In genomic region chrX:19272452-19272851, GRCh38 we compare ENCODE assay signal across 1 cellular context.
TF ChIP-seq lines count a peak whose summit lies in the region.

No MANE protein-coding gene starts in this region.

TF ChIP-seq in HepG2, 621 proteins besides CTCF, POLR2A, EP300 and RAD21 (continued from another document):
- TF ChIP-seq ZNF513 (CRISPR knock-in tag; conservative IDR thresholded peaks at IDR 0.05) (no peak), TERF1 (CRISPR knock-in tag; IDR thresholded peaks at IDR 0.05) (no peak), ZNF331 (CRISPR knock-in tag; IDR thresholded peaks at IDR 0.05) (no peak), ZFP91 (CRISPR knock-in tag; IDR thresholded peaks at IDR 0.05; ENCODE audit: borderline replicate concordance) (no peak), DMAP1 (CRISPR knock-in tag; IDR thresholded peaks at IDR 0.05) (no peak), NAIF1 (CRISPR knock-in tag; IDR thresholded peaks at IDR 0.05; ENCODE audit: borderline replicate concordance) (no peak), SP2 (CRISPR knock-in tag; IDR thresholded peaks at IDR 0.05) (no peak), SALL1 (CRISPR knock-in tag; IDR thresholded peaks at IDR 0.05) (no peak), TIGD3 (CRISPR knock-in tag; IDR thresholded peaks at IDR 0.05; ENCODE audit: borderline replicate concordance) (no peak)
